ENCODE assay signal across 1 cellular context in the genomic region with DNA sequence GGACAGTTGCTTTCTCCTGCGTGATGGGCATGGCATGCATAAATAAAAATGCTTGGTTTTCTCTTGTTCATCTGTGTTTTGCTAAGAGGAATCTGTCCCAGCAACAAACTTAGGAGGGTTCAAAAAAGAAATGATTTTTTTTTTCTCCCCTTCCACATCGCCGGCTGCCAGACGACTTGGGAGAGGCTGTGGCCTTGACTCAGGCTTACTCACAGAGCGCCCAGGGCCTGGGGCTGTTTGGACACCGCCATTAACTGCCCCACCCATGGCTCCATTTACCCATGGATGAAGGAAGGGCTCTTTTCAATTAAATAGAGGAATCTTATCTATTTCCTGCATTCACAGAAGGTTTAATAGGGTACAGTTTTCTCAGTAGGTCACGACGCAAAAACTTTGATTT.
TF ChIP-seq lines count a peak whose summit lies in the region.

No MANE protein-coding gene starts in this region.

TF ChIP-seq in A549, 52 proteins besides CTCF, POLR2A, EP300 and RAD21:
- TF ChIP-seq CBX8 (IDR thresholded peaks at IDR 0.05) (no peak), CEBPB (IDR thresholded peaks at IDR 0.05) (no peak), CBX2 (IDR thresholded peaks at IDR 0.05; ENCODE audit: borderline replicate concordance, low read depth) (no peak), ZFP36 (IDR thresholded peaks at IDR 0.05; ENCODE audit: borderline replicate concordance, partially characterized antibody) (no peak), ZC3H11A (IDR thresholded peaks at IDR 0.05) (no peak), BHLHE40 (IDR thresholded peaks at IDR 0.05; ENCODE audit: low read depth, low read length) (no peak), NR3C1 (IDR thresholded peaks at IDR 0.05) (no peak)
TF ChIP-seq in A549: peak in this region for 0.
